29 cellular contexts compared by ENCODE assay signal in the genomic region with DNA sequence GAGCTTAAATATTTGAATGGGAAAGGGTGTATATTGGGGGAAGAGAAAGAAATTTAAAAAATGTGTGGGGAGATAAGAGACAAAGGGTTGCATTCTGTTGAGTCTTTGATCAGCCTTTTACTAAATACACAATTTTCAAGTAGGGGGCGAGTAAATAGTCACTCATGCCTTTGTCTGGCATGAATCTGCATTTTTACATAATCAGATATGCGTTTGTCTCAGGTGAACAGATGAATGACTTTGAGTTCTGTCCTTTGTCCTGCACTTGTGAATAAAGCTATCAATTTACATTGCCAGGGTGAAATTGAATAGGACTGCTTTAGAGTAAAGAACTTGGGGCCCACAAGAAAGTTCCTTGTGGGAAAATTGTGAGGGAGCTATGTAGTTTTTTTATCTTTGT.
"Had no signal": no experiment of that assay in that cellular context is flagged by ENCODE, and none has a peak within 500 bp of the region (broad histone marks: within the 10 kb centered on the region; RNA-seq: fewer than 3 reads in every experiment).

No MANE protein-coding gene starts in this region.

- DNase-seq: activated CD4-positive, alpha-beta T cell treated with anti-CD3 and anti-CD28 coated beads for 1 hour; activated CD4-positive, alpha-beta T cell treated with anti-CD3 and anti-CD28 coated beads, Interleukin-2, amount 50 U/mL, for 1 hour; activated CD8-positive, alpha-beta T cell treated with anti-CD3 and anti-CD28 coated beads, Interleukin-2, amount 10 ng/mL, durations not matched to agents 7 days and 5 days; activated gamma-delta T cell; activated naive CD4-positive, alpha-beta T cell treated with anti-CD3 and anti-CD28 coated beads, Interleukin-2, amount 50 U/mL, for 16 hours; activated naive CD8-positive, alpha-beta T cell treated with anti-CD3 and anti-CD28 coated beads, Interleukin-2, amount 50 U/mL, for 24 hours; effector CD4-positive, alpha-beta T cell; erythroblast; foreskin melanocyte; glutamatergic neuron; hypothalamus; kidney; left lung; naive thymus-derived CD4-positive, alpha-beta T cell; posterior cingulate gyrus; sigmoid colon; stimulated activated CD4-positive, alpha-beta T cell treated with anti-CD3 and anti-CD28 coated beads, Interleukin-15, amount 100 ng/mL, for 24 hours; stomach; WERI-Rb-1 had no signal

- H3K36me3 ChIP-seq: left lung, sigmoid colon, stomach, suprapubic skin, tibial nerve, WERI-Rb-1 had no signal

- H3K27me3 Mint-ChIP-seq: activated naive CD8-positive, alpha-beta T cell treated with anti-CD3 and anti-CD28 coated beads, Interleukin-2, amount 50 U/mL, for 24 hours; brain; dendritic cell treated with granulocyte-macrophage colony-stimulating factor and Interleukin-4, amounts not matched to agents 40 ng/mL and 50 ng/mL, for 4 days; naive thymus-derived CD4-positive, alpha-beta T cell; stimulated activated memory B cell treated with anti-CD40 and anti-IgM and Interleukin-4, amounts not matched to agents 10 μg/mL and 1 μg/mL and 100 μg/mL, for 72 hours had no signal

- H3K4me3 ChIP-seq: left lung, lung, sigmoid colon, smooth muscle cell, stomach, suprapubic skin, tibial nerve had no signal

- H3K27me3 ChIP-seq: left lung, sigmoid colon, stomach, suprapubic skin, tibial nerve had no signal

- H3K36me3 Mint-ChIP-seq: brain; naive thymus-derived CD4-positive, alpha-beta T cell; stimulated activated memory B cell treated with anti-CD40 and anti-IgM and Interleukin-4, amounts not matched to agents 10 μg/mL and 1 μg/mL and 100 μg/mL, for 72 hours had no signal

- H3K9me3 ChIP-seq: left lung, sigmoid colon, stomach, suprapubic skin, tibial nerve had no signal

- H3K27ac ChIP-seq: left lung, sigmoid colon, stomach, suprapubic skin, tibial nerve, WERI-Rb-1 had no signal

- H3K27ac Mint-ChIP-seq: activated CD8-positive, alpha-beta T cell treated with anti-CD3 and anti-CD28 coated beads, Interleukin-2, amount 10 ng/mL, durations not matched to agents 7 days and 5 days; activated naive CD8-positive, alpha-beta T cell treated with anti-CD3 and anti-CD28 coated beads, Interleukin-2, amount 50 U/mL, for 24 hours; activated T-helper 1 cell treated with anti-CD3 and anti-CD28 coated beads, Interleukin-12 subunit alpha, Interleukin-12 subunit beta, Interleukin-2, Interleukin-4 antibody, amounts not matched to agents 30 ng/mL and 10 ng/mL and 1 ng/mL, durations not matched to agents 14 hours and 24 hours and 36 hours; brain; dendritic cell treated with granulocyte-macrophage colony-stimulating factor and Interleukin-4, amounts not matched to agents 40 ng/mL and 50 ng/mL, for 4 days; naive thymus-derived CD4-positive, alpha-beta T cell; stimulated activated memory B cell treated with anti-CD40 and anti-IgM and Interleukin-4, amounts not matched to agents 10 μg/mL and 1 μg/mL and 100 μg/mL, for 72 hours had no signal

- H3K9me3 Mint-ChIP-seq: activated naive CD8-positive, alpha-beta T cell treated with anti-CD3 and anti-CD28 coated beads, Interleukin-2, amount 50 U/mL, for 24 hours; activated T-helper 1 cell treated with anti-CD3 and anti-CD28 coated beads, Interleukin-12 subunit alpha, Interleukin-12 subunit beta, Interleukin-2, Interleukin-4 antibody, amounts not matched to agents 30 ng/mL and 10 ng/mL and 1 ng/mL, durations not matched to agents 14 hours and 24 hours and 36 hours; brain; dendritic cell treated with granulocyte-macrophage colony-stimulating factor and Interleukin-4, amounts not matched to agents 40 ng/mL and 50 ng/mL, for 4 days; neural crest cell had no signal

- H3K4me1 Mint-ChIP-seq: activated naive CD8-positive, alpha-beta T cell treated with anti-CD3 and anti-CD28 coated beads, Interleukin-2, amount 50 U/mL, for 24 hours; naive thymus-derived CD4-positive, alpha-beta T cell; stimulated activated memory B cell treated with anti-CD40 and anti-IgM and Interleukin-4, amounts not matched to agents 10 μg/mL and 1 μg/mL and 100 μg/mL, for 72 hours had no signal

- H3K4me3 Mint-ChIP-seq: activated CD8-positive, alpha-beta T cell treated with anti-CD3 and anti-CD28 coated beads, Interleukin-2, amount 10 ng/mL, durations not matched to agents 7 days and 5 days; activated naive CD8-positive, alpha-beta T cell treated with anti-CD3 and anti-CD28 coated beads, Interleukin-2, amount 50 U/mL, for 24 hours; activated T-helper 1 cell treated with anti-CD3 and anti-CD28 coated beads, Interleukin-12 subunit alpha, Interleukin-12 subunit beta, Interleukin-2, Interleukin-4 antibody, amounts not matched to agents 30 ng/mL and 10 ng/mL and 1 ng/mL, durations not matched to agents 14 hours and 24 hours and 36 hours; brain; dendritic cell treated with granulocyte-macrophage colony-stimulating factor and Interleukin-4, amounts not matched to agents 40 ng/mL and 50 ng/mL, for 4 days; naive thymus-derived CD4-positive, alpha-beta T cell; neural crest cell; stimulated activated memory B cell treated with anti-CD40 and anti-IgM and Interleukin-4, amounts not matched to agents 10 μg/mL and 1 μg/mL and 100 μg/mL, for 72 hours had no signal

- H3K4me2 ChIP-seq: smooth muscle cell had no signal

- FAIRE-seq: kidney, TTC549 had no signal

- H3K4me1 ChIP-seq: left lung, sigmoid colon, suprapubic skin, tibial nerve had no signal
